Comparison of ENCODE assay signal across 1 cellular context in the genomic region with DNA sequence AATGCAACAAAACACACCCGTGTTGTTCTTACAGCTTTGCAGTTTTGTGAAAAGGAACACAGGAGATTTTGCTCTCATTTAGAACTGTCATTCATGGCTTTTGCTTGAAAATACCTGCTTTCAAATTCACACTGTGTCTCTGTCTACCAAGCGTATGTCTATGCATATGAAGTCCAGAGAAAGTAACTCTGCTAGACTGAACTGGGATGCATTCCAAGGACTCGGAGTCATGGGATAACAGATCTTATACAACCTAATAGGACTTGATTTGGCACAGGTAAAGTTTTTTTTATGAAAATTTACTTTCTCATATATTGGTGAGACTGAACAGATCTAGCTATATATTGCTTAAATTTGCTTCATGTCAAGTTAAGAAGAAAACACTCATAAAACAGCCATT.
TF ChIP-seq lines count a peak whose summit lies in the region.

No MANE protein-coding gene starts in this region.

TF ChIP-seq in SK-N-SH treated with all-trans-retinoic acid at 6 μM for 48 hours, 23 proteins besides CTCF, POLR2A, EP300 and RAD21 (continued from another document):
- TF ChIP-seq ZNF70 (CRISPR knock-in tag; IDR thresholded peaks at IDR 0.05) (no peak), GLIS3 (CRISPR knock-in tag; IDR thresholded peaks at IDR 0.05) (no peak)
